ENCODE assay signal across 8 cellular contexts in genomic region chr19:54463531-54464043, GRCh38. TPM values are rescaled to one million over a fixed set of nuclear protein-coding genes. Genes with fewer than 3 reads are reported as not detected.
DNase-seq lines count a peak whose midpoint lies in the region; ATAC-seq, FAIRE-seq and TF ChIP-seq lines count a peak whose summit lies in the region.

Gene LENG9, minus strand, starts transcription at chr19:54463778. Its CDS starts 252 bp downstream, at chr19:54463526.

- intact Hi-C loops in CD8-positive, alpha-beta T cell (cut with DNase I, micrococcal nuclease), result loop anchor here (1.0 to 10.0 kb wide), 8 partner anchors 14 to 1011 kb away; partner anchors contain the start of genes LENG8 (in 2 of the 2), MYADM (in 2 of the 2), C19orf85 (in 1 of the 2) and CNOT3 (in 1 of the 2)

- peaks cover 21% of the 10 kb centered on the region for H3K36me3 ChIP-seq in CD8-positive, alpha-beta T cell (ENCODE audit: insufficient read depth, low read length)
- peaks cover 33% of the 10 kb centered on the region for H3K36me3 ChIP-seq in mesodermal cell (ENCODE audit: control insufficient read depth, insufficient read depth, low read length)

- ATAC-seq in CD8-positive, alpha-beta T cell, result peak; percentile 70
- peak; percentile 23 for ATAC-seq in GM19468 (IDR thresholded peaks at IDR 0.05; ENCODE audit: extremely low read depth, unreplicated experiment)

- H3K27ac Mint-ChIP-seq in CD8-positive, alpha-beta T cell, result peak within 1 kb of the TSS; percentile 93

- H3K4me1 Mint-ChIP-seq in CD8-positive, alpha-beta T cell (ENCODE audit: low read depth), result peaks cover 36% of the 10 kb centered on the region

- H3K9me3 Mint-ChIP-seq in CD8-positive, alpha-beta T cell, result no peaks in the 10 kb centered on the region

- H3K9me3 ChIP-seq in CD8-positive, alpha-beta T cell (ENCODE audit: low read length), result no peaks in the 10 kb centered on the region
- H3K9me3 ChIP-seq in mesodermal cell (ENCODE audit: control insufficient read depth, low read length), result no peaks in the 10 kb centered on the region

- no peaks in the 10 kb centered on the region for H3K27me3 Mint-ChIP-seq in CD8-positive, alpha-beta T cell (ENCODE audit: low read depth)

- H3K27me3 ChIP-seq in CD8-positive, alpha-beta T cell (ENCODE audit: insufficient read depth, low read length), result no peaks in the 10 kb centered on the region

- POLR2A ChIA-PET in CD8-positive, alpha-beta T cell (lab: Charles Lee), result interaction anchor here (1.1 kb wide), 1 partner anchor 15 kb away, joined by 11 read pairs; the partner anchor contains the start of gene LENG8

- CTCF ChIA-PET in CD8-positive, alpha-beta T cell (lab: Charles Lee), result interaction anchor here (1.4 kb wide), 1 partner anchor 14 kb away, joined by 4 read pairs; no protein-coding TSS in a partner anchor

- peak; percentile 81 to 98 (median 85) for DNase-seq in CD8-positive, alpha-beta T cell
- peak; percentile 84 for DNase-seq in HPDE6-E6E7 (ENCODE audit: extremely low spot score)
- DNase-seq in NOMO-1 treated with DMSO at 0.1 percent for 48 hours (lab: John Stamatoyannopoulos, UW; ENCODE audit: unreplicated experiment), result peak; percentile 97
- peak; percentile 89 for DNase-seq in activated CD8-positive, alpha-beta memory T cell treated with anti-CD3 and anti-CD28 coated beads, Interleukin-2, amount 50 U/mL, for 4 hours
- DNase-seq in stimulated activated CD8-positive, alpha-beta memory T cell treated with anti-CD3 and anti-CD28 coated beads, Interleukin-15, amount 100 ng/mL, for 24 hours (ENCODE audit: low read depth), result peak; percentile 81

- peak within 1 kb of the TSS; percentile 86 for H3K4me3 Mint-ChIP-seq in CD8-positive, alpha-beta T cell

- H3K36me3 Mint-ChIP-seq in CD8-positive, alpha-beta T cell, result peaks cover 36% of the 10 kb centered on the region

- peak; percentile 84 for FAIRE-seq in endometrium (lab: Jason Lieb, UNC)

- H3K27ac ChIP-seq in CD8-positive, alpha-beta T cell (ENCODE audit: low read depth, low read length), result peak within 1 kb of the TSS; percentile 81
- H3K27ac ChIP-seq in mesodermal cell (ENCODE audit: low read depth, low read length, severe bottlenecking), result peak within 1 kb of the TSS; percentile 82

- 1 to 2% methylated on average over 21 to 38 of the region's 41 CpGs for whole genome bisulfite sequencing in mesodermal cell (ENCODE audit: insufficient coverage in 2 of 2), 2 experiments

- H3K4me3 ChIP-seq in CD8-positive, alpha-beta T cell (ENCODE audit: low read depth, low read length), result peak within 1 kb of the TSS; percentile 83
- H3K4me3 ChIP-seq in mesodermal cell (ENCODE audit: extremely low read depth, insufficient read depth, low read length, poor library complexity, severe bottlenecking), result peak within 1 kb of the TSS; percentile 46

- no peak for TF ChIP-seq CTCF in CD8-positive, alpha-beta T cell (IDR thresholded peaks at IDR 0.05)

- H3K4me1 ChIP-seq in CD8-positive, alpha-beta T cell (ENCODE audit: insufficient read depth, low read length), result peaks cover 20% of the 10 kb centered on the region
- peaks cover 13% of the 10 kb centered on the region for H3K4me1 ChIP-seq in mesodermal cell (ENCODE audit: control insufficient read depth, insufficient read depth, low read length, poor library complexity, severe bottlenecking)

RNA-seq across cellular contexts. Expression of gene LENG9, which starts in this region (rescaled TPM):
- total RNA-seq in CD8-positive, alpha-beta T cell, result 1 to 10 TPM; 2.3 to 2.7 TPM
- polyA plus RNA-seq in mesodermal cell (2013, experiment 1 of 2), result 1.9 TPM
- polyA plus RNA-seq in mesodermal cell (2013, experiment 2 of 2), result 1.4 TPM

Comparison
In these comparisons a context has a peak if more than half of its experiments do, and no peak if none do; other contexts are left out.
1. Peak in every context shown above with its lines: DNase-seq, ATAC-seq, H3K4me3 ChIP-seq and H3K27ac ChIP-seq.